8 cellular contexts compared by ENCODE assay signal in genomic region chr13:51935326-51936171, GRCh38.
DNase-seq lines count a peak whose midpoint lies in the region; ATAC-seq and TF ChIP-seq lines count a peak whose summit lies in the region.

No MANE protein-coding gene starts in this region.

- DNase-seq in Daoy (ENCODE audit: low read depth) = peak; percentile 41
- peak; percentile 7 to 8 for DNase-seq in Kasumi-1 (lab: John Stamatoyannopoulos, UW)
- DNase-seq in cardiac fibroblast (ENCODE audit: low read depth in 2 of 2) = peak; percentile 5 to 8
- peak; percentile 85 for DNase-seq in myocyte (ENCODE audit: low read depth)
- no peak for DNase-seq in mucosa of gallbladder (ENCODE audit: low spot score)

- no peak overlapping the region for H3K4me3 ChIP-seq in cardiac fibroblast (replicated peaks in 1 of 2; ENCODE audit: low read depth in 2 of 2, low read length in 2 of 2)

- ATAC-seq in HG02885 (IDR thresholded peaks at IDR 0.05; ENCODE audit: poor library complexity, unreplicated experiment) (no peak), HG02884 (IDR thresholded peaks at IDR 0.05; ENCODE audit: unreplicated experiment) (no peak), GM18498 (IDR thresholded peaks at IDR 0.05; ENCODE audit: unreplicated experiment) (no peak)

- TF ChIP-seq CTCF in cardiac fibroblast (IDR thresholded peaks at IDR 0.05; ENCODE audit: low read depth, low read length) = peak; percentile 32
